In the genomic region with DNA sequence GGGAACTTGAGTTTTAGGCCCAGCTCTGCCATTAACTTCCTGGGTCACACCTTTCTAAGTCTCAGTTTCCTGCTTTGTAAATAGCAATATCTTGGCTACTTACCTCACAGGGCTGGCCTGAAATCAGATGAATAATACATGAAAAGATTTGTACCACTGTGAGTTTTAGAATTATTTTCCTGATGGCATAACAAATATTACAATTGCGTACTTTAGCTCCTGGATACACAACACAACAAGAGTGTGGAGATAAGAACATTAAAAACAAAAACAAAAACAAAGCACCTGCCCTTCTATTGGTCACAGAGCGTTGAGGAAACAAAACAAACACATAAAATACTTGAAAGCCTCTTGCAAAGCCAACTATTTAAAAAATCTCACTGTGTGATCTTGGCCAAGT, we compare ENCODE assay signal across 14 cellular contexts. TPM values are rescaled to one million over a fixed set of nuclear protein-coding genes. Genes with fewer than 3 reads are reported as not detected.
DNase-seq lines count a peak whose midpoint lies in the region; ATAC-seq and TF ChIP-seq lines count a peak whose summit lies in the region.
"Had no signal": no experiment of that assay in that cellular context is flagged by ENCODE, and none has a peak within 500 bp of the region (broad histone marks: within the 10 kb centered on the region; RNA-seq: fewer than 3 reads in every experiment).

No MANE protein-coding gene starts in this region.

- WGBS in lung, 2 donors = 63 to 84% methylated on average over 2 of the region's 2 CpGs
- 58 to 69% methylated on average over 2 of the region's 2 CpGs for WGBS in thyroid gland, 2 donors

- peaks cover 42 to 47% of the 10 kb centered on the region in 2 donors for H3K4me1 ChIP-seq in lung (ENCODE audit: control insufficient read depth in 2 of 2, insufficient read depth in 2 of 2, low read length in 2 of 2)
- peaks cover 74 to 88% of the 10 kb centered on the region in 2 donors for H3K4me1 ChIP-seq in thyroid gland

- H3K27ac ChIP-seq in lung (ENCODE audit: low read depth in 1 of 2, low read length in 1 of 2) (peak overlapping the region; percentile 7 to 96), thyroid gland (peak overlapping the region; percentile 64 to 98 (median 94))

- H3K27ac Mint-ChIP-seq in activated T-cell treated with anti-CD3 and anti-CD28 coated beads, Interleukin-2, amount 50 U/mL, for 72 hours = peak overlapping the region; percentile 79
- H3K27ac Mint-ChIP-seq in activated CD8-positive, alpha-beta T cell treated with anti-CD3 and anti-CD28 coated beads, Interleukin-2, amount 10 ng/mL, durations not matched to agents 7 days and 5 days = peak overlapping the region; percentile 90

- H3K9me3 ChIP-seq in lung (ENCODE audit: control insufficient read depth in 2 of 2, insufficient read depth in 1 of 2, low read length in 1 of 2) = no peaks in the 10 kb centered on the region
- no peaks in the 10 kb centered on the region for H3K9me3 ChIP-seq in thyroid gland

- H3K36me3 Mint-ChIP-seq in activated T-cell treated with anti-CD3 and anti-CD28 coated beads, Interleukin-2, amount 50 U/mL, for 72 hours (ENCODE audit: insufficient read depth in 2 of 2) = peaks cover 0 to 2% of the 10 kb centered on the region in 2 donors
- no peaks in the 10 kb centered on the region for H3K36me3 Mint-ChIP-seq in activated CD8-positive, alpha-beta T cell treated with anti-CD3 and anti-CD28 coated beads, Interleukin-2, amount 10 ng/mL, durations not matched to agents 7 days and 5 days (ENCODE audit: low read depth)

- no peaks in the 10 kb centered on the region for H3K27me3 Mint-ChIP-seq in activated T-cell treated with anti-CD3 and anti-CD28 coated beads, Interleukin-2, amount 50 U/mL, for 72 hours (ENCODE audit: low read depth)
- H3K27me3 Mint-ChIP-seq in activated CD8-positive, alpha-beta T cell treated with anti-CD3 and anti-CD28 coated beads, Interleukin-2, amount 10 ng/mL, durations not matched to agents 7 days and 5 days (ENCODE audit: low read depth) = no peaks in the 10 kb centered on the region

- H3K4me3 ChIP-seq in lung (no peak overlapping the region), thyroid gland (replicated peaks in 1 of 3) (no peak overlapping the region)

- TF ChIP-seq CTCF in lung (IDR thresholded peaks at IDR 0.05; ENCODE audit: control extremely low read depth, extremely low read depth) (no peak), thyroid gland (IDR thresholded peaks at IDR 0.05) (no peak)

- POLR2A ChIA-PET in activated CD8-positive, alpha-beta T cell treated with anti-CD3 and anti-CD28 coated beads, Interleukin-2, amount 10 ng/mL, durations not matched to agents 7 days and 5 days (lab: Charles Lee) = interaction anchor here (0.8 to 2.1 kb wide), 4 partner anchors 9 to 21 kb away, joined by 3 to 14 read pairs (median 10); no protein-coding TSS in a partner anchor

- H3K4me3 Mint-ChIP-seq in activated T-cell treated with anti-CD3 and anti-CD28 coated beads, Interleukin-2, amount 50 U/mL, for 72 hours = peak overlapping the region; percentile 33 to 62
- no peak overlapping the region for H3K4me3 Mint-ChIP-seq in activated CD8-positive, alpha-beta T cell treated with anti-CD3 and anti-CD28 coated beads, Interleukin-2, amount 10 ng/mL, durations not matched to agents 7 days and 5 days

- TF ChIP-seq POLR2A in thyroid gland (IDR thresholded peaks at IDR 0.05) = no peak

- intact Hi-C loops in thyroid gland (cut with DNase I) = no loop called here

- no peaks in the 10 kb centered on the region for H3K36me3 ChIP-seq in lung (ENCODE audit: control insufficient read depth in 2 of 2, insufficient read depth in 2 of 2, low read length in 2 of 2)
- no peaks in the 10 kb centered on the region for H3K36me3 ChIP-seq in thyroid gland

- no peak for ATAC-seq in activated T-cell treated with anti-CD3 and anti-CD28 coated beads, Interleukin-2, amount 50 U/mL, for 72 hours (replicated peaks in 1 of 2)
- ATAC-seq in activated CD8-positive, alpha-beta T cell treated with anti-CD3 and anti-CD28 coated beads, Interleukin-2, amount 10 ng/mL, durations not matched to agents 7 days and 5 days = no peak
- ATAC-seq in lung (ENCODE audit: insufficient read depth, low FRiP score) (no peak), HG02610 (IDR thresholded peaks at IDR 0.05; ENCODE audit: unreplicated experiment) (no peak)

- no peak for DNase-seq in activated T-cell treated with anti-CD3 and anti-CD28 coated beads, Interleukin-2, amount 50 U/mL, for 72 hours
- DNase-seq in activated T-cell treated with anti-CD3 and anti-CD28 coated beads for 4 hours (no peak), lung (ENCODE audit: low spot score) (no peak), thyroid gland (no peak), AG08395 (ENCODE audit: low spot score) (no peak), midbrain (lab: John Stamatoyannopoulos, UW) (no peak)
- no peak for DNase-seq in activated CD8-positive, alpha-beta T cell treated with anti-CD3 and anti-CD28 coated beads, Interleukin-2, amount 10 ng/mL, durations not matched to agents 7 days and 5 days
- DNase-seq: activated CD4-positive, alpha-beta T cell treated with anti-CD3 and anti-CD28 coated beads, Interleukin-2, amount 50 U/mL, for 48 hours; cerebellar nuclear complex; foreskin melanocyte; NCI-H2171; SIG-M5; stimulated activated CD4-positive, alpha-beta T cell treated with anti-CD3 and anti-CD28 coated beads, Interleukin-1b, Interleukin-23, amount 100 ng/mL, for 48 hours had no signal

- no peaks in the 10 kb centered on the region for H3K9me3 Mint-ChIP-seq in activated T-cell treated with anti-CD3 and anti-CD28 coated beads, Interleukin-2, amount 50 U/mL, for 72 hours
- no peaks in the 10 kb centered on the region for H3K9me3 Mint-ChIP-seq in activated CD8-positive, alpha-beta T cell treated with anti-CD3 and anti-CD28 coated beads, Interleukin-2, amount 10 ng/mL, durations not matched to agents 7 days and 5 days (ENCODE audit: insufficient read depth)

- CTCF ChIA-PET in activated CD8-positive, alpha-beta T cell treated with anti-CD3 and anti-CD28 coated beads, Interleukin-2, amount 10 ng/mL, durations not matched to agents 7 days and 5 days (lab: Charles Lee) = interaction anchor here (0.9 to 21.0 kb wide), 5 partner anchors 9 to 82 kb away, joined by 3 to 1049 read pairs (median 13); a partner anchor contains a TSS

- peaks cover 94% of the 10 kb centered on the region for H3K4me1 Mint-ChIP-seq in activated T-cell treated with anti-CD3 and anti-CD28 coated beads, Interleukin-2, amount 50 U/mL, for 72 hours (ENCODE audit: low read depth)
- peaks cover 83% of the 10 kb centered on the region for H3K4me1 Mint-ChIP-seq in activated CD8-positive, alpha-beta T cell treated with anti-CD3 and anti-CD28 coated beads, Interleukin-2, amount 10 ng/mL, durations not matched to agents 7 days and 5 days (ENCODE audit: low read depth)

- H3K27me3 ChIP-seq in lung (ENCODE audit: control insufficient read depth, insufficient read depth) (no peaks in the 10 kb centered on the region), thyroid gland (no peaks in the 10 kb centered on the region)

RNA-seq across cellular contexts. Expression of a gene that starts 4.9 kb away (rescaled TPM):
- 100 to 1,000 TPM; 288 to 350 TPM for total RNA-seq in activated T-cell treated with anti-CD3 and anti-CD28 coated beads, Interleukin-2, amount 50 U/mL, for 72 hours
- total RNA-seq in activated CD8-positive, alpha-beta T cell treated with anti-CD3 and anti-CD28 coated beads, Interleukin-2, amount 10 ng/mL, durations not matched to agents 7 days and 5 days = 100 to 1,000 TPM; 180 to 207 TPM
- total RNA-seq in lung = 100 to 1,000 TPM in 1 of 2 donors, 10 to 100 TPM in 1; 49.3 to 119 TPM
- polyA plus RNA-seq in lung = 10 to 100 TPM; 67.6 to 71.9 TPM
- 10 to 100 TPM; 44.5 to 61.9 (median 52.6) TPM for total RNA-seq in thyroid gland

RNA-seq across cellular contexts. Expression of a gene that starts 51.6 kb away (rescaled TPM):
- 10 to 100 TPM; 14.6 to 15.2 TPM for total RNA-seq in activated T-cell treated with anti-CD3 and anti-CD28 coated beads, Interleukin-2, amount 50 U/mL, for 72 hours
- total RNA-seq in activated CD8-positive, alpha-beta T cell treated with anti-CD3 and anti-CD28 coated beads, Interleukin-2, amount 10 ng/mL, durations not matched to agents 7 days and 5 days = 1 to 10 TPM; 7.0 to 8.1 TPM
- 10 to 100 TPM; 16.9 to 31.3 TPM for total RNA-seq in lung
- 10 to 100 TPM; 16.8 to 24.5 TPM for polyA plus RNA-seq in lung
- 100 to 1,000 TPM in 3 of 4 donors, 10 to 100 TPM in 1; 59.3 to 276 (median 187) TPM for total RNA-seq in thyroid gland
